1 cellular context compared by ENCODE assay signal in genomic region chr20:38217791-38218565, GRCh38.
A peak's percentile ranks its signal among the peaks of the same experiment; 100 is the strongest.
TF ChIP-seq lines count a peak whose summit lies in the region.

No MANE protein-coding gene starts in this region.

TF ChIP-seq in A549, 52 proteins besides CTCF, POLR2A, EP300 and RAD21 (continued from another document):
- TF ChIP-seq KDM5A (IDR thresholded peaks at IDR 0.05) (no peak), BHLHE40 (IDR thresholded peaks at IDR 0.05; ENCODE audit: low read depth, low read length) (no peak), SMC3 (IDR thresholded peaks at IDR 0.05) (no peak), NPAS2 (CRISPR knock-in tag; IDR thresholded peaks at IDR 0.05; ENCODE audit: borderline replicate concordance) (no peak), PHF8 (IDR thresholded peaks at IDR 0.05; ENCODE audit: borderline replicate concordance, low read depth) (no peak), CHD4 (IDR thresholded peaks at IDR 0.05; ENCODE audit: borderline replicate concordance) (no peak), USF2 (IDR thresholded peaks at IDR 0.05) (no peak), MYC (IDR thresholded peaks at IDR 0.05; ENCODE audit: borderline replicate concordance, low read length) (no peak), CBX8 (IDR thresholded peaks at IDR 0.05) (no peak), JUNB (IDR thresholded peaks at IDR 0.05) (peak; percentile 46; the same call in 1 of the 2 replicates), GATA3 (IDR thresholded peaks at IDR 0.05; ENCODE audit: borderline replicate concordance) (no peak; the same call in 1 of the 2 replicates), RARB (CRISPR knock-in tag; IDR thresholded peaks at IDR 0.05) (no peak), MAX (IDR thresholded peaks at IDR 0.05) (peak; percentile 60; the same call in 1 of the 2 replicates), FOSL2 (IDR thresholded peaks at IDR 0.05) (peak; percentile 57), FOSL2 (CRISPR knock-in tag; IDR thresholded peaks at IDR 0.05) (peak; percentile 81), HOXB13 (CRISPR knock-in tag; IDR thresholded peaks at IDR 0.05; ENCODE audit: low read depth) (no peak), NR3C1 (IDR thresholded peaks at IDR 0.05) (no peak), REST (IDR thresholded peaks at IDR 0.05) (no peak), HMGXB4 (CRISPR knock-in tag; IDR thresholded peaks at IDR 0.05; ENCODE audit: borderline replicate concordance) (no peak), CBX2 (IDR thresholded peaks at IDR 0.05; ENCODE audit: borderline replicate concordance, low read depth) (no peak), PBX3 (IDR thresholded peaks at IDR 0.05) (no peak), KDM1A (IDR thresholded peaks at IDR 0.05; ENCODE audit: low read depth) (no peak)
